Comparison of ENCODE assay signal across 8 cellular contexts in the genomic region with DNA sequence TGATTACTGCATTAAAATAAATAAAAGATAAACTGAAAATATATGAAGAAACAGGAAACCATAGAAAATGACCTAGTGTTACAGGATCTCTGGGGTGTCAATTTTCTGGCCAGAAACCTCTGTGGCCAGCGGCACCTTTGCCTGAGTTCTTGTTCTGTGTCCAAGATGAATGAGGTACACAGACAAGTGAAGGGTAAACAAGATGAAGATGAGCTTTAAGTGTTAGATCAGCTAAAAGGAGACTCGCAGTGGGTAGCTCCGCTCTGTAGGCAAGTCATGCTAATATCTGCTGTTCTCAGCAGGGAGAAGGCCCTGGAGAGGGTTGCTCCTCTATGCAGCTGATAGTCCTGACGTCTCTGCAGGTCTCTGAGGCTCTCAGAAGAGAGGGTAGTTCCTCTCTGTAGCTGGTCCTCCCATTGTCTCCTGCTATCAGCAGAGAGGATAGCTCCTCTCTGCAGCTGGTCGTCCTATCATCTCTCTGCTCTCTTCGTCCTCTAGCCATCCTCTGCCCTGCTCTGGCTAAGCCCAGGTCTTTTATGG. TPM values are rescaled to one million over a fixed set of nuclear protein-coding genes. Genes with fewer than 3 reads are reported as not detected.
DNase-seq lines count a peak whose midpoint lies in the region; ATAC-seq lines count a peak whose summit lies in the region.

No MANE protein-coding gene starts in this region.

- ATAC-seq in GM18502 (IDR thresholded peaks at IDR 0.05; ENCODE audit: poor library complexity, unreplicated experiment) (peak; percentile 12), HG03432 (IDR thresholded peaks at IDR 0.05; ENCODE audit: unreplicated experiment) (no peak), HG02852 (IDR thresholded peaks at IDR 0.05; ENCODE audit: unreplicated experiment) (no peak)
- ATAC-seq in effector memory CD8-positive, alpha-beta T cell (replicated peaks): no peak

- H3K4me3 ChIP-seq in trophoblast cell (ENCODE audit: low read depth, low read length): peak overlapping the region; percentile 69

- peak overlapping the region; percentile 70 to 82 for H3K4me3 Mint-ChIP-seq in effector memory CD8-positive, alpha-beta T cell

- H2BK12ac ChIP-seq in trophoblast cell (ENCODE audit: low read length): no peak overlapping the region

- H2AK5ac ChIP-seq in trophoblast cell (ENCODE audit: low read length): no peak overlapping the region

- peaks cover 5 to 8% of the 10 kb centered on the region in 2 donors for H3K4me1 Mint-ChIP-seq in effector memory CD8-positive, alpha-beta T cell (ENCODE audit: low read depth in 2 of 2)

- peak overlapping the region; percentile 78 for H2AFZ ChIP-seq in trophoblast cell (ENCODE audit: insufficient read depth, low read length, poor library complexity)

- H3K27ac Mint-ChIP-seq in effector memory CD8-positive, alpha-beta T cell: peak overlapping the region in 1 of 2 donors; percentile 65

- H4K12ac ChIP-seq in trophoblast cell (ENCODE audit: low read depth, low read length): no peak overlapping the region

- H3K14ac ChIP-seq in trophoblast cell (ENCODE audit: low read length): peak overlapping the region; percentile 25

- no peak overlapping the region for H2BK120ac ChIP-seq in trophoblast cell (ENCODE audit: insufficient read depth, low read length, poor library complexity)

- peaks cover 4% of the 10 kb centered on the region for H3K79me1 ChIP-seq in trophoblast cell (ENCODE audit: low read length)

- H3K27me3 Mint-ChIP-seq in effector memory CD8-positive, alpha-beta T cell: no peaks in the 10 kb centered on the region

- no peak overlapping the region for H3K9ac ChIP-seq in trophoblast cell (ENCODE audit: low read length)

- H3K18ac ChIP-seq in trophoblast cell (ENCODE audit: low read length): no peak overlapping the region

- no peak overlapping the region for H2BK5ac ChIP-seq in trophoblast cell (ENCODE audit: low read depth, low read length, poor library complexity)

- WGBS in trophoblast cell (ENCODE audit: extremely low coverage, insufficient coverage, insufficient read length): no CpG with 5 or more reads among the region's 6 CpGs

- H3K79me2 ChIP-seq in trophoblast cell (ENCODE audit: control insufficient read depth, insufficient read depth, low read length, poor library complexity): no peaks in the 10 kb centered on the region

- H3K4me1 ChIP-seq in trophoblast cell (ENCODE audit: control insufficient read depth in 1 of 2, insufficient read depth in 2 of 2, low read length in 2 of 2): peaks cover 0 to 5% of the 10 kb centered on the region in 2 experiments

- H3K36me3 Mint-ChIP-seq in effector memory CD8-positive, alpha-beta T cell (ENCODE audit: insufficient read depth): peaks cover 3% of the 10 kb centered on the region

- no peaks in the 10 kb centered on the region for H3K27me3 ChIP-seq in trophoblast cell (ENCODE audit: insufficient read depth, low read length)

- H3K23ac ChIP-seq in trophoblast cell (ENCODE audit: low read length): no peak overlapping the region

- H3K4ac ChIP-seq in trophoblast cell (ENCODE audit: low read depth, low read length): no peak overlapping the region

- no peaks in the 10 kb centered on the region for H3K9me3 ChIP-seq in trophoblast cell (ENCODE audit: insufficient read depth, low read depth, low read length)

- peak; percentile 35 to 91 for DNase-seq in NCI-H187 (lab: John Stamatoyannopoulos, UW)
- DNase-seq in effector memory CD8-positive, alpha-beta T cell: no peak
- no peak for DNase-seq in trophoblast cell
- no peak for DNase-seq in retina
- DNase-seq in middle frontal gyrus (ENCODE audit: extremely low spot score, low spot score): no peak

- peak overlapping the region; percentile 74 for H3K4me2 ChIP-seq in trophoblast cell (ENCODE audit: low read length)

- no peak overlapping the region for H3K27ac ChIP-seq in trophoblast cell (ENCODE audit: low read depth, low read length)

- H4K91ac ChIP-seq in trophoblast cell (ENCODE audit: low read depth, low read length): no peak overlapping the region

- H3K36me3 ChIP-seq in trophoblast cell (ENCODE audit: control insufficient read depth in 1 of 2, insufficient read depth in 2 of 2, low read length in 2 of 2): no peaks in the 10 kb centered on the region

- H3K9me3 Mint-ChIP-seq in effector memory CD8-positive, alpha-beta T cell: no peaks in the 10 kb centered on the region

- peak overlapping the region; percentile 64 for H4K8ac ChIP-seq in trophoblast cell (ENCODE audit: low read depth, low read length)

RNA-seq across cellular contexts. Expression of gene TBC1D22B, which starts 35.9 kb away (rescaled TPM):
- polyA plus RNA-seq in trophoblast cell (2013): 8.4 TPM in 2 replicates

RNA-seq across cellular contexts. Expression of gene TMEM217, which starts 36.3 kb away (rescaled TPM):
- 1.7 and 2.2 TPM in 2 replicates for polyA plus RNA-seq in trophoblast cell (2013)

RNA-seq across cellular contexts. Expression of gene PIM1, which starts 51.7 kb away (rescaled TPM):
- polyA plus RNA-seq in trophoblast cell (2013): 11.8 and 13.2 TPM in 2 replicates

Comparison
In these comparisons a context has a peak if more than half of its experiments do, and no peak if none do; other contexts are left out.
1. DNase-seq: peak in NCI-H187 (2 of 2); none in effector memory CD8-positive, alpha-beta T cell (0 of 3), trophoblast cell (0 of 2), retina (single experiment) and middle frontal gyrus (single experiment).